8 cellular contexts compared by ENCODE assay signal in genomic region chr3:134449277-134449676, GRCh38. TPM values are rescaled to one million over a fixed set of nuclear protein-coding genes. Genes with fewer than 3 reads are reported as not detected.
DNase-seq lines count a peak whose midpoint lies in the region; ATAC-seq, FAIRE-seq and TF ChIP-seq lines count a peak whose summit lies in the region.

No MANE protein-coding gene starts in this region.

- H3K27me3 ChIP-seq in brain microvascular endothelial cell (replicated peaks): no peaks in the 10 kb centered on the region
- peaks cover 0 to 24% (median 0%) of the 10 kb centered on the region in 3 experiments for H3K27me3 ChIP-seq in neuronal stem cell (ENCODE audit: control insufficient read depth in 3 of 3, insufficient read depth in 3 of 3, low read depth in 1 of 3, low read length in 3 of 3)

- peak; percentile 72 for ATAC-seq in left lobe of liver
- no peak for ATAC-seq in GM19351 (IDR thresholded peaks at IDR 0.05; ENCODE audit: unreplicated experiment)
- no peak for ATAC-seq in HG02571 (IDR thresholded peaks at IDR 0.05; ENCODE audit: unreplicated experiment)

- H3K27ac ChIP-seq in brain microvascular endothelial cell (no peak overlapping the region), neuronal stem cell (replicated peaks; ENCODE audit: low read length) (no peak overlapping the region)

- H3K79me1 ChIP-seq in neuronal stem cell (ENCODE audit: low read depth, low read length): no peaks in the 10 kb centered on the region

- H3K18ac ChIP-seq in neuronal stem cell (ENCODE audit: low read length): no peak overlapping the region

- H2BK12ac ChIP-seq in neuronal stem cell (ENCODE audit: low read length): no peak overlapping the region

- H4K91ac ChIP-seq in neuronal stem cell (ENCODE audit: low read depth, low read length, poor library complexity): no peak overlapping the region

- H3K9ac ChIP-seq in neuronal stem cell (ENCODE audit: low read depth, low read length, poor library complexity): no peak overlapping the region

- H2BK120ac ChIP-seq in neuronal stem cell (ENCODE audit: low read depth, low read length): no peak overlapping the region

- H2BK15ac ChIP-seq in neuronal stem cell (ENCODE audit: low read length): no peak overlapping the region

- no peak overlapping the region for H4K8ac ChIP-seq in neuronal stem cell (ENCODE audit: low read depth, low read length)

- no peak for FAIRE-seq in HTR-8/SVneo (lab: Jason Lieb, UNC)

- no peak overlapping the region for H2AK5ac ChIP-seq in neuronal stem cell (ENCODE audit: low read depth, low read length)

- H3K4ac ChIP-seq in neuronal stem cell (ENCODE audit: low read length): no peak overlapping the region

- H3K4me2 ChIP-seq in neuronal stem cell (ENCODE audit: insufficient read depth, low read length, poor library complexity, severe bottlenecking): no peak overlapping the region

- H3K23ac ChIP-seq in neuronal stem cell (ENCODE audit: low read depth, low read length, poor library complexity): no peak overlapping the region

- H3K9me3 ChIP-seq in neuronal stem cell (replicated peaks in 1 of 2; ENCODE audit: control insufficient read depth in 2 of 2, insufficient read depth in 1 of 2, low read depth in 1 of 2, low read length in 2 of 2): peaks cover 4 to 5% of the 10 kb centered on the region in 2 donors

- H3K14ac ChIP-seq in neuronal stem cell (ENCODE audit: low read length): no peak overlapping the region

- no peak overlapping the region for H2BK5ac ChIP-seq in neuronal stem cell (ENCODE audit: low read length)

- DNase-seq in DMS153 treated with DMSO at 0.1 percent for 48 hours (lab: John Stamatoyannopoulos, UW; ENCODE audit: unreplicated experiment) (peak; percentile 29), LHCN-M2 (ENCODE audit: low read depth) (peak; percentile 60), brain microvascular endothelial cell (peak; percentile 54), left lobe of liver (ENCODE audit: low spot score) (no peak), neuronal stem cell (ENCODE audit: low spot score) (no peak), HTR-8/SVneo (ENCODE audit: insufficient read length, low spot score) (no peak)

- in situ Hi-C loops in brain microvascular endothelial cell (cut with HindIII; ENCODE audit: low pct_ligation_motif_present, low sequenced_read_pairs): no loop called here

- H2AFZ ChIP-seq in neuronal stem cell (ENCODE audit: low read length): no peak overlapping the region

- TF ChIP-seq CTCF in brain microvascular endothelial cell (IDR thresholded peaks at IDR 0.05; ENCODE audit: low read depth, low read length, missing control alignments): peak; percentile 77

- H3K4me1 ChIP-seq in neuronal stem cell (ENCODE audit: control insufficient read depth in 2 of 2, insufficient read depth in 1 of 2, low read depth in 1 of 2, low read length in 2 of 2): no peaks in the 10 kb centered on the region

- H3K4me3 ChIP-seq in brain microvascular endothelial cell (ENCODE audit: low read depth, low read length): no peak overlapping the region
- no peak overlapping the region for H3K4me3 ChIP-seq in neuronal stem cell (ENCODE audit: low read length in 2 of 2)

- H3K36me3 ChIP-seq in brain microvascular endothelial cell (replicated peaks) (no peaks in the 10 kb centered on the region), neuronal stem cell (replicated peaks in 1 of 2; ENCODE audit: control insufficient read depth in 2 of 2, insufficient read depth in 2 of 2, low read length in 2 of 2) (no peaks in the 10 kb centered on the region)

- WGBS in neuronal stem cell (ENCODE audit: extremely low coverage in 2 of 2, insufficient read length in 2 of 2, insufficient replicate concordance in 1 of 2), 2 donors: no CpG with 5 or more reads among the region's 2 CpGs

RNA-seq across cellular contexts. Expression of gene ANAPC13, which starts 36.5 kb away (rescaled TPM):
- total RNA-seq in LHCN-M2 (2014; rRNA removed) (166 and 196 TPM in 2 replicates), left lobe of liver (25.4 TPM)
- polyA plus RNA-seq in LHCN-M2 (2012): 116 TPM
- polyA plus RNA-seq in neuronal stem cell (2013, experiment 1 of 2): 68.7 TPM
- 68.7 TPM for polyA plus RNA-seq in neuronal stem cell (2013, experiment 2 of 2)

RNA-seq across cellular contexts. Expression of gene CEP63, which starts 36.6 kb away (rescaled TPM):
- total RNA-seq in LHCN-M2 (2014; rRNA removed): 25.0 and 29.8 TPM in 2 replicates
- 17.6 TPM for polyA plus RNA-seq in LHCN-M2 (2012)
- total RNA-seq in left lobe of liver: 9.6 TPM
- 30.4 TPM for polyA plus RNA-seq in neuronal stem cell (2013, experiment 1 of 2)
- 28.7 TPM for polyA plus RNA-seq in neuronal stem cell (2013, experiment 2 of 2)

Comparison
In these comparisons a context has a peak if more than half of its experiments do, and no peak if none do; other contexts are left out.
1. DNase-seq: peak in DMS153 treated with DMSO at 0.1 percent for 48 hours (single experiment), LHCN-M2 (single experiment) and brain microvascular endothelial cell (single experiment); none in left lobe of liver (single experiment), neuronal stem cell (single experiment) and HTR-8/SVneo (single experiment).